ENCODE assay signal across 8 cellular contexts in the genomic region with DNA sequence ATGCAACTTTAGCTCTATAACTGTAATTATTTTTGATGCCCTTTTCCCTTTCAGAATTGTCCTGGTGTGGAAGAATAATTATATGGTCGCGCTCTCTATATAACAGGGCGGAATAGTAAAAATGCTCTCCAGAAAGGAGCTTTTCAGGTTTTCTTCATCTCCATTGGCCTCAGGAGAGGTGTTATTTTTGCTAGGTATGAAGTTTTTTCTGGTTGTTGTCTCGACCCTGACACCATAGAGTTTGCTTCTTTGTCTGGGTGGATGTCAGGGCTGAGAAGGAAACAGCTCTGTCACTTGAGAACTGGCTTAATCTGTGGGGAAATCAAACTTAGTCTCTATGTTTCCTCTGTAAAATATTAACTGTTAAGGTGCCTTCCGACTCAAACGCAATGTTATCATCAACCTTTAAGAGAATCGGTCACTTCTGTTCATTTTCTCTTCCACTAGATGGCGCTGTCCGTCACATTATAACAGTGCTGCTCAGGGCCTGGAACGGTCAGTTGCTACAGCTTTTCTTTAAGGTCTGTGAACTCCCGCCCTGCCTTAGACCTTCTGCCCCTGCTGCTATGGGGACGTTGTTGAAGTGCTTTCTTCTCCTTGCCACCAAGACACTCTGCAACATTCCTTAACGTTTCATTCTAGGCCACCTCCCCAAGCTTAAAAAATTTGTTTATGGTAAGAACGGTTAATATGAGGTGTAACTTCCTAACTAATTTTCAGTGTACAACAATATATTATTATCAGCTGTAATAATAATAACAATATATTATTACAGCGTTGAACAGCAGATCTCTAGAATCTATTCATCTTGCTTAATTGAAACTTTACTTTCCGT. TPM values are rescaled to one million over a fixed set of nuclear protein-coding genes. Genes with fewer than 3 reads are reported as not detected.
DNase-seq lines count a peak whose midpoint lies in the region; ATAC-seq, FAIRE-seq and TF ChIP-seq lines count a peak whose summit lies in the region.

No MANE protein-coding gene starts in this region.

- H3K4me1 ChIP-seq in body of pancreas: peaks cover 6% of the 10 kb centered on the region

- DNase-seq in AG09319 (ENCODE audit: extremely low read depth, low read depth) (peak; percentile 42), NCI-H2081 treated with DMSO at 0.1 percent for 48 hours (lab: John Stamatoyannopoulos, UW) (peak; percentile 16), T-helper 9 cell (peak; percentile 26), body of pancreas (peak; percentile 68 to 80 (median 72))
- peak; percentile 56 for DNase-seq in stimulated activated CD4-positive, alpha-beta T cell treated with anti-CD3 and anti-CD28 coated beads, Interleukin-1b, Interleukin-23, amount 100 ng/mL, for 48 hours

- no peaks in the 10 kb centered on the region for H3K27me3 ChIP-seq in body of pancreas

- no peak for TF ChIP-seq POLR2A in body of pancreas (IDR thresholded peaks at IDR 0.05)

- FAIRE-seq in islet of Langerhans (lab: Jason Lieb, UNC): peak; percentile 97

- intact Hi-C loops in body of pancreas (cut with DNase I): loop anchor here (10.0 kb wide), 2 partner anchors 66 to 336 kb away; a partner anchor contains a TSS

- WGBS in body of pancreas, 2 donors: 21 to 23% methylated on average over 16 of the region's 16 CpGs

- TF ChIP-seq CTCF in AG09319 (IDR thresholded peaks at IDR 0.05; ENCODE audit: low read depth, low read length) (peak; percentile 53), body of pancreas (IDR thresholded peaks at IDR 0.05) (peak; percentile 49 to 84 (median 78))

- no peaks in the 10 kb centered on the region for H3K36me3 ChIP-seq in body of pancreas (replicated peaks in 1 of 2; ENCODE audit: insufficient read depth in 1 of 2, low read depth in 2 of 2)

- no peaks in the 10 kb centered on the region for H3K9me3 ChIP-seq in body of pancreas

- H3K4me3 ChIP-seq in body of pancreas: no peak overlapping the region

- no peak overlapping the region for H3K27ac ChIP-seq in body of pancreas

- ATAC-seq in GM18858 (IDR thresholded peaks at IDR 0.05; ENCODE audit: unreplicated experiment) (peak; percentile 83), HG03064 (IDR thresholded peaks at IDR 0.05; ENCODE audit: low read depth, unreplicated experiment) (peak; percentile 98), body of pancreas (peak; percentile 82)

RNA-seq across cellular contexts. Expression of a gene that starts 23.8 kb away (rescaled TPM):
- total RNA-seq in body of pancreas: not detected

RNA-seq across cellular contexts. Expression of a gene that starts 41.6 kb away (rescaled TPM):
- total RNA-seq in body of pancreas: not detected

Comparison
In these comparisons a context has a peak if more than half of its experiments do, and no peak if none do; other contexts are left out.
1. DNase-seq: peak in every context shown above with its lines; median percentile 72 in body of pancreas; 56 in stimulated activated CD4-positive, alpha-beta T cell treated with anti-CD3 and anti-CD28 coated beads, Interleukin-1b, Interleukin-23, amount 100 ng/mL, for 48 hours; 42 in AG09319; 26 in T-helper 9 cell; 16 in NCI-H2081 treated with DMSO at 0.1 percent for 48 hours.